1 cellular context compared by ENCODE assay signal in genomic region chr16:84014570-84015327, GRCh38.
A peak's percentile ranks its signal among the peaks of the same experiment; 100 is the strongest.
TF ChIP-seq lines count a peak whose summit lies in the region.

No MANE protein-coding gene starts in this region.

TF ChIP-seq in K562, 482 proteins besides CTCF, POLR2A, EP300 and RAD21 (continued from another document):
- TF ChIP-seq SMC3 (conservative IDR thresholded peaks at IDR 0.05; ENCODE audit: insufficient read depth, low read depth, low read length) (0 out of 2 replicates have a peak, but pooled peaks have one; percentile 6), TGIF2 (CRISPR knock-in tag; IDR thresholded peaks at IDR 0.05) (no peak), ZNF398 (CRISPR knock-in tag; IDR thresholded peaks at IDR 0.05) (no peak), ZBED1 (IDR thresholded peaks at IDR 0.05) (no peak), GMEB1 (CRISPR knock-in tag; IDR thresholded peaks at IDR 0.05) (no peak), CBX3 (IDR thresholded peaks at IDR 0.05; ENCODE audit: borderline replicate concordance in 1 of 2, low read length in 2 of 2) (no peak), OTX1 (CRISPR knock-in tag; IDR thresholded peaks at IDR 0.05) (no peak), COPS2 (conservative IDR thresholded peaks at IDR 0.05) (no peak), TOE1 (IDR thresholded peaks at IDR 0.05; ENCODE audit: borderline replicate concordance) (no peak), TOE1 (CRISPR knock-in tag; IDR thresholded peaks at IDR 0.05; ENCODE audit: borderline replicate concordance, low read depth) (no peak), SMARCA5 (IDR thresholded peaks at IDR 0.05) (no peak), ZBTB5 (IDR thresholded peaks at IDR 0.05) (no peak), ELK1 (CRISPR knock-in tag; IDR thresholded peaks at IDR 0.05) (no peak), KLF16 (IDR thresholded peaks at IDR 0.05) (no peak), ZNF449 (CRISPR knock-in tag; IDR thresholded peaks at IDR 0.05) (no peak), EGR1 (conservative IDR thresholded peaks at IDR 0.05) (peak; percentile 38; the same call in 1 of the 2 replicates), FOXJ2 (tag; IDR thresholded peaks at IDR 0.05) (no peak), POU5F1 (IDR thresholded peaks at IDR 0.05; ENCODE audit: borderline replicate concordance, low read depth, low read length, partially characterized antibody) (no peak), ZBTB33 (CRISPR knock-in tag; IDR thresholded peaks at IDR 0.05) (no peak), NRF1 (conservative IDR thresholded peaks at IDR 0.05 in 1 of 2, IDR thresholded peaks at IDR 0.05 in 1 of 2) (no peak), SPI1 (IDR thresholded peaks at IDR 0.05; ENCODE audit: borderline replicate concordance, low read depth, low read length) (peak; percentile 70; the same call in 1 of the 2 replicates), MNT (conservative IDR thresholded peaks at IDR 0.05) (peak in 1 of 2 experiments; percentile 18; a peak in 1 of 4 replicates), ZNF282 (CRISPR knock-in tag; IDR thresholded peaks at IDR 0.05) (0 out of 2 replicates have a peak, but pooled peaks have one; percentile 52), ZNF740 (CRISPR knock-in tag; IDR thresholded peaks at IDR 0.05) (peak; percentile 48; the same call in 1 of the 2 replicates), ZNF740 (tag; IDR thresholded peaks at IDR 0.05) (no peak), ARID3A (IDR thresholded peaks at IDR 0.05; ENCODE audit: borderline replicate concordance, low read depth, low read length) (no peak), HMGXB4 (CRISPR knock-in tag; IDR thresholded peaks at IDR 0.05) (no peak), E2F4 (CRISPR knock-in tag; IDR thresholded peaks at IDR 0.05; ENCODE audit: low read depth) (no peak)
